Comparison of ENCODE assay signal across 8 cellular contexts in genomic region chr6:155126727-155127439, GRCh38.
DNase-seq lines count a peak whose midpoint lies in the region; ATAC-seq and TF ChIP-seq lines count a peak whose summit lies in the region.

No MANE protein-coding gene starts in this region.

- TF ChIP-seq CTCF in GM13976 (IDR thresholded peaks at IDR 0.05; ENCODE audit: borderline replicate concordance, control extremely low read depth, extremely low read depth, insufficient read depth, missing control alignments): no peak
- no peak for TF ChIP-seq CTCF in adrenal gland (IDR thresholded peaks at IDR 0.05)

- in situ Hi-C loops in GM13976 (cut with MboI; ENCODE audit: low sequenced_read_pairs, unreplicated experiment): no loop called here

- H3K27ac ChIP-seq in adrenal gland: peak overlapping the region in 3 of 5 donors; percentile 28 to 67 (median 66)

- intact Hi-C loops in adrenal gland (cut with DNase I) (no loop called here), left ventricle myocardium superior (cut with micrococcal nuclease) (no loop called here), Right ventricle myocardium superior (cut with DNase I) (no loop called here)

- no peaks in the 10 kb centered on the region for H3K36me3 ChIP-seq in adrenal gland (replicated peaks in 1 of 2)

- H3K9me3 ChIP-seq in adrenal gland (replicated peaks in 1 of 3): no peaks in the 10 kb centered on the region

- no peaks in the 10 kb centered on the region for H3K27me3 ChIP-seq in adrenal gland

- ATAC-seq in left ventricle myocardium superior (no peak), Right ventricle myocardium superior (ENCODE audit: poor library complexity) (no peak)

- WGBS in adrenal gland, 4 donors: 38 to 63% (median 39%) methylated on average over 10 of the region's 10 CpGs

- H3K4me3 ChIP-seq in adrenal gland: no peak overlapping the region

- TF ChIP-seq POLR2A in adrenal gland (IDR thresholded peaks at IDR 0.05): peak in 1 of 2 donors; percentile 51

- DNase-seq in GM13976 (ENCODE audit: low spot score) (peak; percentile 42), LoVo (ENCODE audit: low spot score) (peak; percentile 72), adrenal gland (peak; percentile 66 to 89 (median 84)), retina (peak; percentile 51), left ventricle myocardium superior (no peak), KG1 (lab: John Stamatoyannopoulos, UW) (no peak), DMS 273 (lab: John Stamatoyannopoulos, UW; ENCODE audit: unreplicated experiment) (no peak), Right ventricle myocardium superior (no peak)

- H3K4me1 ChIP-seq in adrenal gland (replicated peaks in 1 of 2): peaks cover 3 to 4% of the 10 kb centered on the region in 2 donors

Comparison
In these comparisons a context has a peak if more than half of its experiments do, and no peak if none do; other contexts are left out.
1. DNase-seq: peak in GM13976 (single experiment), LoVo (single experiment), adrenal gland (7 of 7) and retina (single experiment); none in left ventricle myocardium superior (single experiment), KG1 (single experiment), DMS 273 (single experiment) and Right ventricle myocardium superior (single experiment).